8 cellular contexts compared by ENCODE assay signal in genomic region chr18:45663646-45664045, GRCh38. TPM values are rescaled to one million over a fixed set of nuclear protein-coding genes. Genes with fewer than 3 reads are reported as not detected.
"Had no signal": no experiment of that assay in that cellular context is flagged by ENCODE, and none has a peak within 500 bp of the region (broad histone marks: within the 10 kb centered on the region; RNA-seq: fewer than 3 reads in every experiment).

No MANE protein-coding gene starts in this region.

- H3K4me2 ChIP-seq: GM23338 had no signal

- H3K36me3 ChIP-seq: HAP-1 had no signal

- H3K27ac Mint-ChIP-seq: GM23338, HFFc6 had no signal

- H3K4me1 ChIP-seq: HAP-1 had no signal

- H3K9me3 ChIP-seq: HAP-1 had no signal

- H3K9me3 Mint-ChIP-seq: GM23338, HFFc6, IgD-negative memory B cell had no signal

- H2AFZ ChIP-seq: GM23338 had no signal

- DNase-seq: H7, HFFc6, KBM-7 had no signal

- H3K4me3 Mint-ChIP-seq: GM23338, HFFc6 had no signal

- ATAC-seq: GM23338, HCT116 had no signal

- H3K36me3 Mint-ChIP-seq: IgD-negative memory B cell had no signal

- H3K4me3 ChIP-seq: GM23338, HAP-1 had no signal

RNA-seq across cellular contexts. Expression of gene SLC14A2, which starts 48.4 kb away (rescaled TPM):
- total RNA-seq: H7, HFFc6, HT-29 had no signal
- polyA plus RNA-seq: GM23338, IgD-negative memory B cell had no signal
